ENCODE assay signal across 17 cellular contexts in the genomic region with DNA sequence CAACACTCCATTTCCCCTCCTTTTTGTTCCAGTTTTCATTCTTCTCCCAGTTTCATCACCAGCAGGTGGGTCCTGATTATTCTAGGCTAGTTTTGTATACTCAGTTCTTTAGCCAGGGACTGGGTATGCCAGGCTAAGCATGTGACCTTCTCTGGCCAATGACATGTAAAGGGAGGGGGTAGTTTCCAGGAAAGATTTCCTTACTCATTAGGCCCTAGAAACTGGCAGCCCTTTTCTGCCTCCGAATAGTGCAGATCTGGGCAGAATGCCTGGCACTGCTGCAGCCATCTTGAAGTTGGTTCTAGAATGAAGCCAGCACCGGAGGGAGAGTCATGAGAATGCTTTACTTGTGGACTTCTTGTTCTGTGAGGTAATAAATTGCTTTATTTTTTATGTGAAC.
DNase-seq lines count a peak whose midpoint lies in the region; ATAC-seq, FAIRE-seq and TF ChIP-seq lines count a peak whose summit lies in the region.
"Had no signal": no experiment of that assay in that cellular context is flagged by ENCODE, and none has a peak within 500 bp of the region (broad histone marks: within the 10 kb centered on the region; RNA-seq: fewer than 3 reads in every experiment).

No MANE protein-coding gene starts in this region.

- H3K9me3 ChIP-seq in HepG2 (ENCODE audit: low read length) (no peaks in the 10 kb centered on the region), right lobe of liver (no peaks in the 10 kb centered on the region)
- H3K9me3 ChIP-seq: HAP-1 had no signal

- no peak for TF ChIP-seq RAD21 in HepG2 (CRISPR knock-in tag; IDR thresholded peaks at IDR 0.05)

- in situ Hi-C loops in HepG2 (cut with HindIII; ENCODE audit: extremely low pct_ligation_motif_present, low pct_unique_long_range_greater_than_20kb), result no loop called here

- no peak overlapping the region for H3K4me2 ChIP-seq in HepG2 (ENCODE audit: low read depth, low read length)
- H3K4me2 ChIP-seq: GM23338 had no signal

- no peaks in the 10 kb centered on the region for H3K36me3 Mint-ChIP-seq in activated naive CD4-positive, alpha-beta T cell treated with anti-CD3 and anti-CD28 coated beads, Interleukin-2, amount 10 ng/mL, durations not matched to agents 7 days and 5 days

- H3K4me1 ChIP-seq in HepG2 (ENCODE audit: insufficient read depth, low read length) (peaks cover 41% of the 10 kb centered on the region), right lobe of liver (no peaks in the 10 kb centered on the region)
- H3K4me1 ChIP-seq: HAP-1 had no signal

- CTCF ChIA-PET in HepG2 (lab: Yijun Ruan, JAX; ENCODE audit: low intra/inter-chr PET ratio, low total read pairs), result no interaction called here
- CTCF ChIA-PET in activated naive CD4-positive, alpha-beta T cell treated with anti-CD3 and anti-CD28 coated beads, Interleukin-2, amount 10 ng/mL, durations not matched to agents 7 days and 5 days (lab: Charles Lee), result no interaction called here

- no peak for FAIRE-seq in HepG2 (lab: Jason Lieb, UNC)
- FAIRE-seq: GM12878, GM18507 had no signal

- DNase-seq in HepG2 (ENCODE audit: low spot score) (no peak), right lobe of liver (no peak), SHP77 treated with DMSO at 0.1 percent for 48 hours (lab: John Stamatoyannopoulos, UW) (peak; percentile 26), globus pallidus (ENCODE audit: low spot score) (peak; percentile 5), posterior vena cava (ENCODE audit: low spot score) (no peak), DMS153 (lab: John Stamatoyannopoulos, UW) (no peak)
- no peak for DNase-seq in activated naive CD4-positive, alpha-beta T cell treated with anti-CD3 and anti-CD28 coated beads, Interleukin-2, amount 10 ng/mL, durations not matched to agents 7 days and 5 days
- DNase-seq: C1 segment of cervical spinal cord; Calu3; CD4-positive, alpha-beta T cell; DMS 273 treated with DMSO at 0.1 percent for 48 hours; DMS79 had no signal

- H3K4me1 Mint-ChIP-seq in activated naive CD4-positive, alpha-beta T cell treated with anti-CD3 and anti-CD28 coated beads, Interleukin-2, amount 10 ng/mL, durations not matched to agents 7 days and 5 days, result peaks cover 7% of the 10 kb centered on the region
- H3K4me1 Mint-ChIP-seq: B cell had no signal

- H3K4me3 Mint-ChIP-seq in activated naive CD4-positive, alpha-beta T cell treated with anti-CD3 and anti-CD28 coated beads, Interleukin-2, amount 10 ng/mL, durations not matched to agents 7 days and 5 days, result no peak overlapping the region
- H3K4me3 Mint-ChIP-seq: B cell; CD4-positive, alpha-beta T cell; GM23338 had no signal

- ATAC-seq in HepG2 (no peak), right lobe of liver (no peak)
- ATAC-seq: GM12878, GM23338 had no signal

- POLR2A ChIA-PET in HepG2 (lab: Yijun Ruan, JAX), result no interaction called here

- no peak overlapping the region for H3K27ac ChIP-seq in HepG2 (ENCODE audit: extremely low read length, insufficient read depth, low read length)
- no peak overlapping the region for H3K27ac ChIP-seq in right lobe of liver

- intact Hi-C loops in HepG2 (cut with micrococcal nuclease; ENCODE audit: unreplicated experiment) (no loop called here), right lobe of liver (cut with DNase I) (no loop called here), posterior vena cava (cut with DNase I) (no loop called here)

- H3K4me3 ChIP-seq in HepG2 (replicated peaks in 1 of 3; ENCODE audit: insufficient read depth in 1 of 3, low read depth in 2 of 3, low read length in 3 of 3), result no peak overlapping the region
- no peak overlapping the region for H3K4me3 ChIP-seq in right lobe of liver
- H3K4me3 ChIP-seq: GM12878, GM23338, HAP-1 had no signal

- H3K36me3 ChIP-seq in HepG2 (replicated peaks in 1 of 2; ENCODE audit: control insufficient read depth in 1 of 2, insufficient read depth in 2 of 2, low read length in 2 of 2) (no peaks in the 10 kb centered on the region), right lobe of liver (no peaks in the 10 kb centered on the region)
- H3K36me3 ChIP-seq: HAP-1 had no signal

- 93% methylated on average over 2 of the region's 2 CpGs for WGBS in HepG2 (ENCODE audit: low lambda C conversion rate)
- 100% methylated on average over 2 of the region's 2 CpGs for WGBS in right lobe of liver (ENCODE audit: insufficient coverage, low coverage, low lambda C conversion rate, missing lambda C conversion rate)

- H2AFZ ChIP-seq in HepG2 (ENCODE audit: low read length), result no peak overlapping the region
- H2AFZ ChIP-seq: GM23338 had no signal

- H3K79me2 ChIP-seq in HepG2 (ENCODE audit: insufficient read depth, low read length), result no peaks in the 10 kb centered on the region

- TF ChIP-seq CTCF in HepG2 (CRISPR knock-in tag; IDR thresholded peaks at IDR 0.05), result no peak
- TF ChIP-seq CTCF in right lobe of liver (IDR thresholded peaks at IDR 0.05), result no peak

- H3K27ac Mint-ChIP-seq in activated naive CD4-positive, alpha-beta T cell treated with anti-CD3 and anti-CD28 coated beads, Interleukin-2, amount 10 ng/mL, durations not matched to agents 7 days and 5 days, result no peak overlapping the region
- H3K27ac Mint-ChIP-seq: B cell; CD4-positive, alpha-beta T cell; GM23338 had no signal

- H3K27me3 Mint-ChIP-seq in activated naive CD4-positive, alpha-beta T cell treated with anti-CD3 and anti-CD28 coated beads, Interleukin-2, amount 10 ng/mL, durations not matched to agents 7 days and 5 days, result peaks cover 4% of the 10 kb centered on the region
- H3K27me3 Mint-ChIP-seq: B cell; CD4-positive, alpha-beta T cell had no signal

- H3K27me3 ChIP-seq in HepG2 (ENCODE audit: control insufficient read depth in 1 of 2, insufficient read depth in 2 of 2, low read length in 2 of 2), result no peaks in the 10 kb centered on the region
- H3K27me3 ChIP-seq in right lobe of liver, result no peaks in the 10 kb centered on the region

- no TSS peak for BruUV-seq in HepG2 (replicated peaks; lab: Mats Ljungman, UMichigan)

- TF ChIP-seq POLR2A in HepG2 (IDR thresholded peaks at IDR 0.05; ENCODE audit: insufficient read depth in 1 of 2, low read depth in 2 of 2, low read length in 2 of 2) (no peak), right lobe of liver (IDR thresholded peaks at IDR 0.05) (no peak)

- no peaks in the 10 kb centered on the region for H3K9me3 Mint-ChIP-seq in activated naive CD4-positive, alpha-beta T cell treated with anti-CD3 and anti-CD28 coated beads, Interleukin-2, amount 10 ng/mL, durations not matched to agents 7 days and 5 days
- H3K9me3 Mint-ChIP-seq: CD4-positive, alpha-beta T cell; GM23338 had no signal

- no peak for TF ChIP-seq EP300 in HepG2 (IDR thresholded peaks at IDR 0.05; ENCODE audit: low read depth in 2 of 2, low read length in 2 of 2)
- no peak for TF ChIP-seq EP300 in HepG2 (CRISPR knock-in tag; IDR thresholded peaks at IDR 0.05; ENCODE audit: borderline replicate concordance)

- no peaks in the 10 kb centered on the region for H4K20me1 ChIP-seq in HepG2 (ENCODE audit: insufficient read depth, low read length)

- no peak overlapping the region for H3K9ac ChIP-seq in HepG2 (ENCODE audit: insufficient read depth, low read depth, low read length)

TF ChIP-seq in HepG2, 621 proteins besides CTCF, POLR2A, EP300 and RAD21:
- TF ChIP-seq NFYB (CRISPR knock-in tag; IDR thresholded peaks at IDR 0.05) (peak; percentile 51), KLF9 (CRISPR knock-in tag; IDR thresholded peaks at IDR 0.05; ENCODE audit: low read depth) (no peak)

Comparison
In these comparisons a context has a peak if more than half of its experiments do, and no peak if none do; other contexts are left out.
1. DNase-seq: peak in SHP77 treated with DMSO at 0.1 percent for 48 hours (single experiment) and globus pallidus (single experiment); none in HepG2 (single experiment), right lobe of liver (0 of 3), posterior vena cava (single experiment), activated naive CD4-positive, alpha-beta T cell treated with anti-CD3 and anti-CD28 coated beads, Interleukin-2, amount 10 ng/mL, durations not matched to agents 7 days and 5 days (single experiment) and DMS153 (single experiment).